In the genomic region with DNA sequence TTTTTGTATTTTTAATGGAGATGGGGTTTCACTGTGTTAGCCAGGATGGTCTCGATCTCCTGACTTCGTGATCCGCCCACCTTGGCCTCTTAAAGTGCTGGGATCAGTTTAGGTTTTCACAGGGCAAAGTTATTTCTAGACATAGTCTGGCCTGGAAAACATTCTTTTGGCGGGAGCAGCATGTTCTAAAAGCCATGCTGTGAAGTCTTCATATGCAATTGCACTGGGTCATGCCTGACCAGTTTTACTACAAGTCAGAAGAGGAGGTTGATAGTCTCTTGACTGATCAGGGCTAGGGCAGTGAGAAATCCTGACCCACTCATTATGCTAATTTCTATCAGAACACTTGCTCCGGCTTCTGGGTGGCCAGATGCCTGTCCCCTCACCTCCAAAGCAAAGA, we compare ENCODE assay signal across 1 cellular context.
TF ChIP-seq lines count a peak whose summit lies in the region.

No MANE protein-coding gene starts in this region.

TF ChIP-seq in Ishikawa, 13 proteins besides CTCF, POLR2A, EP300 and RAD21 (continued from another document):
- TF ChIP-seq, protein P1, sequence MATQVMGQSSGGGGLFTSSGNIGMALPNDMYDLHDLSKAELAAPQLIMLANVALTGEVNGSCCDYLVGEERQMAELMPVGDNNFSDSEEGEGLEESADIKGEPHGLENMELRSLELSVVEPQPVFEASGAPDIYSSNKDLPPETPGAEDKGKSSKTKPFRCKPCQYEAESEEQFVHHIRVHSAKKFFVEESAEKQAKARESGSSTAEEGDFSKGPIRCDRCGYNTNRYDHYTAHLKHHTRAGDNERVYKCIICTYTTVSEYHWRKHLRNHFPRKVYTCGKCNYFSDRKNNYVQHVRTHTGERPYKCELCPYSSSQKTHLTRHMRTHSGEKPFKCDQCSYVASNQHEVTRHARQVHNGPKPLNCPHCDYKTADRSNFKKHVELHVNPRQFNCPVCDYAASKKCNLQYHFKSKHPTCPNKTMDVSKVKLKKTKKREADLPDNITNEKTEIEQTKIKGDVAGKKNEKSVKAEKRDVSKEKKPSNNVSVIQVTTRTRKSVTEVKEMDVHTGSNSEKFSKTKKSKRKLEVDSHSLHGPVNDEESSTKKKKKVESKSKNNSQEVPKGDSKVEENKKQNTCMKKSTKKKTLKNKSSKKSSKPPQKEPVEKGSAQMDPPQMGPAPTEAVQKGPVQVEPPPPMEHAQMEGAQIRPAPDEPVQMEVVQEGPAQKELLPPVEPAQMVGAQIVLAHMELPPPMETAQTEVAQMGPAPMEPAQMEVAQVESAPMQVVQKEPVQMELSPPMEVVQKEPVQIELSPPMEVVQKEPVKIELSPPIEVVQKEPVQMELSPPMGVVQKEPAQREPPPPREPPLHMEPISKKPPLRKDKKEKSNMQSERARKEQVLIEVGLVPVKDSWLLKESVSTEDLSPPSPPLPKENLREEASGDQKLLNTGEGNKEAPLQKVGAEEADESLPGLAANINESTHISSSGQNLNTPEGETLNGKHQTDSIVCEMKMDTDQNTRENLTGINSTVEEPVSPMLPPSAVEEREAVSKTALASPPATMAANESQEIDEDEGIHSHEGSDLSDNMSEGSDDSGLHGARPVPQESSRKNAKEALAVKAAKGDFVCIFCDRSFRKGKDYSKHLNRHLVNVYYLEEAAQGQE (IDR thresholded peaks at IDR 0.05; ENCODE audit: low read depth), result no peak
- TF ChIP-seq EGR1 (IDR thresholded peaks at IDR 0.05) (no peak), TCF12 (IDR thresholded peaks at IDR 0.05; ENCODE audit: low read depth) (no peak)
